In genomic region chr3:10552631-10552943, GRCh38 we compare ENCODE assay signal across 10 cellular contexts. TPM values are rescaled to one million over a fixed set of nuclear protein-coding genes. Genes with fewer than 3 reads are reported as not detected.
DNase-seq lines count a peak whose midpoint lies in the region; ATAC-seq and TF ChIP-seq lines count a peak whose summit lies in the region.
"Had no signal": no experiment of that assay in that cellular context is flagged by ENCODE, and none has a peak within 500 bp of the region (broad histone marks: within the 10 kb centered on the region; RNA-seq: fewer than 3 reads in every experiment).

No MANE protein-coding gene starts in this region.

- peaks cover 26% of the 10 kb centered on the region for H3K27me3 Mint-ChIP-seq in activated T-cell treated with anti-CD3 and anti-CD28 coated beads, Interleukin-2, amount 50 U/mL, for 72 hours (ENCODE audit: low read depth)

- H3K9ac ChIP-seq in BLaER1 treated with 17β-estradiol and CSF1 and Interleukin-3, amounts not matched to agents 10 nM and 100 nM = peak overlapping the region in 9 of 11 experiments; percentile 24 to 62 (median 52); a peak in 15 of 22 replicates

- no peaks in the 10 kb centered on the region for H3K36me3 ChIP-seq in BLaER1 treated with 17β-estradiol and CSF1 and Interleukin-3, amounts not matched to agents 10 nM and 100 nM
- no peaks in the 10 kb centered on the region for H3K36me3 ChIP-seq in esophagus squamous epithelium

- H3K27ac Mint-ChIP-seq in activated T-cell treated with anti-CD3 and anti-CD28 coated beads, Interleukin-2, amount 50 U/mL, for 72 hours = no peak overlapping the region

- H4K20me1 ChIP-seq in BLaER1 treated with 17β-estradiol and CSF1 and Interleukin-3, amounts not matched to agents 10 nM and 100 nM = peaks cover 0 to 4% (median 0%) of the 10 kb centered on the region in 11 experiments; a peak in 1 of 22 replicates

- peak overlapping the region in 2 of 10 experiments; percentile 6 to 22; a peak in 1 of 20 replicates for H3K4me3 ChIP-seq in BLaER1 treated with 17β-estradiol and CSF1 and Interleukin-3, amounts not matched to agents 10 nM and 100 nM
- no peak overlapping the region for H3K4me3 ChIP-seq in esophagus squamous epithelium

- H3K4me1 ChIP-seq in BLaER1 treated with 17β-estradiol and CSF1 and Interleukin-3, amounts not matched to agents 10 nM and 100 nM = peaks cover 76 to 100% (median 99%) of the 10 kb centered on the region in 10 experiments
- peaks cover 6 to 30% (median 8%) of the 10 kb centered on the region in 3 donors for H3K4me1 ChIP-seq in esophagus squamous epithelium

- peak overlapping the region in 10 of 11 experiments; percentile 49 to 84 (median 76); a peak in 20 of 22 replicates for H3K27ac ChIP-seq in BLaER1 treated with 17β-estradiol and CSF1 and Interleukin-3, amounts not matched to agents 10 nM and 100 nM
- H3K27ac ChIP-seq in esophagus squamous epithelium = peak overlapping the region in 2 of 4 donors; percentile 24 to 62

- H3K9me3 ChIP-seq in BLaER1 treated with 17β-estradiol and CSF1 and Interleukin-3, amounts not matched to agents 10 nM and 100 nM (replicated peaks in 1 of 11) = no peaks in the 10 kb centered on the region
- no peaks in the 10 kb centered on the region for H3K9me3 ChIP-seq in esophagus squamous epithelium

- ATAC-seq in HG02981 (IDR thresholded peaks at IDR 0.05; ENCODE audit: unreplicated experiment) = peak; percentile 15
- peak; percentile 48 to 56 for ATAC-seq in activated T-cell treated with anti-CD3 and anti-CD28 coated beads, Interleukin-2, amount 50 U/mL, for 72 hours (replicated peaks in 1 of 2)
- no peak for ATAC-seq in HG02588 (IDR thresholded peaks at IDR 0.05; ENCODE audit: unreplicated experiment)
- ATAC-seq in GM21390 (IDR thresholded peaks at IDR 0.05; ENCODE audit: unreplicated experiment) = no peak
- no peak for ATAC-seq in HG03520 (IDR thresholded peaks at IDR 0.05; ENCODE audit: unreplicated experiment)

- DNase-seq in activated T-cell treated with anti-CD3 and anti-CD28 coated beads, Interleukin-2, amount 50 U/mL, for 72 hours = no peak
- DNase-seq in mesenteric fat pad (ENCODE audit: low spot score) = peak; percentile 47
- no peak for DNase-seq in esophagus squamous epithelium (lab: John Stamatoyannopoulos, UW)
- DNase-seq: foreskin melanocyte had no signal

- peaks cover 51% of the 10 kb centered on the region for H3K4me1 Mint-ChIP-seq in activated T-cell treated with anti-CD3 and anti-CD28 coated beads, Interleukin-2, amount 50 U/mL, for 72 hours (ENCODE audit: low read depth)

- TF ChIP-seq CTCF in esophagus squamous epithelium (IDR thresholded peaks at IDR 0.05) = no peak

- no peaks in the 10 kb centered on the region for H3K27me3 ChIP-seq in BLaER1 treated with 17β-estradiol and CSF1 and Interleukin-3, amounts not matched to agents 10 nM and 100 nM
- H3K27me3 ChIP-seq in esophagus squamous epithelium = peaks cover 0 to 49% (median 0%) of the 10 kb centered on the region in 4 donors

- 29 to 33% methylated on average over 1 of the region's 1 CpG for WGBS in esophagus squamous epithelium, 2 donors

- H3K4me2 ChIP-seq in BLaER1 treated with 17β-estradiol and CSF1 and Interleukin-3, amounts not matched to agents 10 nM and 100 nM = peak overlapping the region; percentile 79 to 93 (median 88)

- TF ChIP-seq POLR2A in esophagus squamous epithelium (IDR thresholded peaks at IDR 0.05) = no peak

- no peaks in the 10 kb centered on the region for H3K9me3 Mint-ChIP-seq in activated T-cell treated with anti-CD3 and anti-CD28 coated beads, Interleukin-2, amount 50 U/mL, for 72 hours

- peak overlapping the region; percentile 53 to 81 for H3K4me3 Mint-ChIP-seq in activated T-cell treated with anti-CD3 and anti-CD28 coated beads, Interleukin-2, amount 50 U/mL, for 72 hours

- H3K36me3 Mint-ChIP-seq in activated T-cell treated with anti-CD3 and anti-CD28 coated beads, Interleukin-2, amount 50 U/mL, for 72 hours (ENCODE audit: insufficient read depth in 2 of 2) = no peaks in the 10 kb centered on the region

- intact Hi-C loops in esophagus squamous epithelium (cut with DNase I) = no loop called here

RNA-seq across cellular contexts. Expression of gene ATP2B2, which starts 47.2 kb away (rescaled TPM):
- total RNA-seq in activated T-cell treated with anti-CD3 and anti-CD28 coated beads, Interleukin-2, amount 50 U/mL, for 72 hours = not detected
- total RNA-seq in mesenteric fat pad (0.16 TPM), esophagus squamous epithelium (under 1 TPM; 0.31 to 0.57 (median 0.42) TPM)
- total RNA-seq: Right ventricle myocardium superior had no signal

Comparison
In these comparisons a context has a peak if more than half of its experiments do, and no peak if none do; other contexts are left out.
1. ATAC-seq: peak in HG02981 (single experiment) and activated T-cell treated with anti-CD3 and anti-CD28 coated beads, Interleukin-2, amount 50 U/mL, for 72 hours (2 of 2); none in HG02588 (single experiment), GM21390 (single experiment) and HG03520 (single experiment).